17 cellular contexts compared by ENCODE assay signal in the genomic region with DNA sequence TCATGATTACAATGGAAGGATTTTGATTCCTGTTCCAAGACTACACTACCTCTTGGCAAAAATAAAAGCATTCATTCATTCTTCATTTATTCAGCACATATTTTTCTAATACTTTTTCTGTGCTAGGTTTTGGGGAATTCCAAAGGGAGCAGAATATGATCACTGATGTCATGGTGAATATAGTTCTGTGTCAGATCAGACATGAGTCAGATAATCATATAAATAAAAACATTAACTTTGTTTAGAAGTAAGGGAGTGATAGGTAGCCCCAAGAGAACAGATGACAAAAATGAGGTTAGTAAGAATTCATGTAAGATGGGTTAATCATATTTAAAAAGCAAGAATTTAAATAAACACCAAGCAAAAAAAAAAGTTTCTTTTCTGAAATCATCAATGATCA.
"Had no signal": no experiment of that assay in that cellular context is flagged by ENCODE, and none has a peak within 500 bp of the region (broad histone marks: within the 10 kb centered on the region; RNA-seq: fewer than 3 reads in every experiment).

No MANE protein-coding gene starts in this region.

- H3K4me3 ChIP-seq: gastrocnemius medialis, left ventricle myocardium inferior, thyroid gland, upper lobe of right lung had no signal

- H3K4me1 ChIP-seq: upper lobe of right lung had no signal

- DNase-seq: activated effector memory CD4-positive, alpha-beta T cell treated with Interleukin-2 at 50 U/mL for 16 hours; activated naive CD4-positive, alpha-beta T cell treated with anti-CD3 and anti-CD28 coated beads for 36 hours; activated naive CD8-positive, alpha-beta T cell treated with anti-CD3 and anti-CD28 coated beads, Interleukin-2, amount 10 ng/mL, durations not matched to agents 7 days and 5 days; activated T-cell treated with anti-CD3 and anti-CD28 coated beads, Interleukin-2, amount 50 U/mL, for 24 hours; amygdala; cerebellar nuclear complex; cortex of kidney; gastrocnemius medialis; hippocampal formation; kidney glomerular epithelial cell; left ventricle myocardium inferior; midbrain; natural killer cell; stimulated activated CD4-positive, alpha-beta T cell treated with anti-CD3 and anti-CD28 coated beads, Interleukin-4, amount 100 ng/mL, for 24 hours; substantia nigra; thyroid gland; upper lobe of right lung had no signal

- H3K27ac ChIP-seq: gastrocnemius medialis, left ventricle myocardium inferior, thyroid gland, upper lobe of right lung had no signal

- H3K9me3 ChIP-seq: gastrocnemius medialis, left ventricle myocardium inferior, thyroid gland, upper lobe of right lung had no signal

- H3K27me3 ChIP-seq: gastrocnemius medialis, thyroid gland, upper lobe of right lung had no signal

- H3K36me3 ChIP-seq: gastrocnemius medialis, left ventricle myocardium inferior, thyroid gland, upper lobe of right lung had no signal

- ATAC-seq: gastrocnemius medialis, natural killer cell, upper lobe of right lung had no signal
